1 cellular context compared by ENCODE assay signal in the genomic region with DNA sequence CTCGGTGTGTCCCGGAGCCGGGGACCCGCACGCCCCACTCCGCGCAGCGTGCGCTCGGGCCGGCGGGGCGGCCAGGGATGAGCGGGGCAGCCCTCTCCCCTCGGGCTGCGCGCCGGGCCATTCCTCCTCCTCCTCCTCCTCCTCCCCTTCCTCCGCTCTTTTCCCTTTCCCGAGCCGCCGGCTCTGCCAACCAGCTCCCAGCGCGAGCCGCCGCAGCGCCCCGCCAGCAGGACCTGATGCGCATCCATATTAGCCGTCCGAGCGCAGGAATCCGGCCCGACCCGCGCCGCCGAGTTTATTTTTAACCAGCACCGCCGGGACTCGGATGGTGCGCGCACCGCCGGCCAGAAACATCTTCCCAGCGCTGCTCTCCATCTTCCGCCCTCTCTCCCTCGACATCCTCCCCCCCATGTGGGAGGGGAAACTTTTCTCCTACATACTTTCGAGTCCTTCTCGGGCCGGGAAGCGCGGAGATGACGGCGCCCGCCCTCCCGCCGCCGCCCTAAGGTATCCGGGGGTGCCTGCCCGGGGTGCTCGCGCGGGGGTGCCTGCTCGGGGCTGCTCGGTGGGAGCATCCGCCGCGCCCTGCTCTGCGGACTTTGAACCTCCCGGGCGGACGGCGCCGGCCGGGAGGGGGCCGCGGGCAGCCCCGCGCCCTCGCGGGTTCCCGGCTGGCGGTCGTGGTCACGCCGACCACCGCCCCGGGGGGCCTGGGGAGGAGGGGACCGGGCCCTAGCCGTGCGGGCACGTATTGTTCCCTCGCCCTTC.
TF ChIP-seq lines count a peak whose summit lies in the region.

No MANE protein-coding gene starts in this region.

TF ChIP-seq in HepG2, 621 proteins besides CTCF, POLR2A, EP300 and RAD21 (continued from another document and continues in another):
- TF ChIP-seq, protein P1, sequence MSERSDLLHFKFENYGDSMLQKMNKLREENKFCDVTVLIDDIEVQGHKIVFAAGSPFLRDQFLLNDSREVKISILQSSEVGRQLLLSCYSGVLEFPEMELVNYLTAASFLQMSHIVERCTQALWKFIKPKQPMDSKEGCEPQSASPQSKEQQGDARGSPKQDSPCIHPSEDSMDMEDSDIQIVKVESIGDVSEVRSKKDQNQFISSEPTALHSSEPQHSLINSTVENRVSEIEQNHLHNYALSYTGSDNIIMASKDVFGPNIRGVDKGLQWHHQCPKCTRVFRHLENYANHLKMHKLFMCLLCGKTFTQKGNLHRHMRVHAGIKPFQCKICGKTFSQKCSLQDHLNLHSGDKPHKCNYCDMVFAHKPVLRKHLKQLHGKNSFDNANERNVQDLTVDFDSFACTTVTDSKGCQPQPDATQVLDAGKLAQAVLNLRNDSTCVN (CRISPR knock-in tag; IDR thresholded peaks at IDR 0.05; ENCODE audit: borderline replicate concordance), result no peak; the same call in 1 of the 2 replicates
- 0 out of 2 replicates have a peak, but pooled peaks have one; percentile 9 for TF ChIP-seq XBP1 (CRISPR knock-in tag; IDR thresholded peaks at IDR 0.05)
- TF ChIP-seq ZNF589 (CRISPR knock-in tag; conservative IDR thresholded peaks at IDR 0.05), result no peak
- TF ChIP-seq, protein P2, sequence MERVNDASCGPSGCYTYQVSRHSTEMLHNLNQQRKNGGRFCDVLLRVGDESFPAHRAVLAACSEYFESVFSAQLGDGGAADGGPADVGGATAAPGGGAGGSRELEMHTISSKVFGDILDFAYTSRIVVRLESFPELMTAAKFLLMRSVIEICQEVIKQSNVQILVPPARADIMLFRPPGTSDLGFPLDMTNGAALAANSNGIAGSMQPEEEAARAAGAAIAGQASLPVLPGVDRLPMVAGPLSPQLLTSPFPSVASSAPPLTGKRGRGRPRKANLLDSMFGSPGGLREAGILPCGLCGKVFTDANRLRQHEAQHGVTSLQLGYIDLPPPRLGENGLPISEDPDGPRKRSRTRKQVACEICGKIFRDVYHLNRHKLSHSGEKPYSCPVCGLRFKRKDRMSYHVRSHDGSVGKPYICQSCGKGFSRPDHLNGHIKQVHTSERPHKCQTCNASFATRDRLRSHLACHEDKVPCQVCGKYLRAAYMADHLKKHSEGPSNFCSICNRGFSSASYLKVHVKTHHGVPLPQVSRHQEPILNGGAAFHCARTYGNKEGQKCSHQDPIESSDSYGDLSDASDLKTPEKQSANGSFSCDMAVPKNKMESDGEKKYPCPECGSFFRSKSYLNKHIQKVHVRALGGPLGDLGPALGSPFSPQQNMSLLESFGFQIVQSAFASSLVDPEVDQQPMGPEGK (CRISPR knock-in tag; IDR thresholded peaks at IDR 0.05), result no peak; the same call in 1 of the 2 replicates
- 0 out of 2 replicates have a peak, but pooled peaks have one; percentile 15 for TF ChIP-seq SP140L (CRISPR knock-in tag; IDR thresholded peaks at IDR 0.05; ENCODE audit: borderline replicate concordance)
- no peak for TF ChIP-seq MBNL3 (CRISPR knock-in tag; conservative IDR thresholded peaks at IDR 0.05)
- no peak for TF ChIP-seq RARA (CRISPR knock-in tag; IDR thresholded peaks at IDR 0.05)
- TF ChIP-seq, protein P3, sequence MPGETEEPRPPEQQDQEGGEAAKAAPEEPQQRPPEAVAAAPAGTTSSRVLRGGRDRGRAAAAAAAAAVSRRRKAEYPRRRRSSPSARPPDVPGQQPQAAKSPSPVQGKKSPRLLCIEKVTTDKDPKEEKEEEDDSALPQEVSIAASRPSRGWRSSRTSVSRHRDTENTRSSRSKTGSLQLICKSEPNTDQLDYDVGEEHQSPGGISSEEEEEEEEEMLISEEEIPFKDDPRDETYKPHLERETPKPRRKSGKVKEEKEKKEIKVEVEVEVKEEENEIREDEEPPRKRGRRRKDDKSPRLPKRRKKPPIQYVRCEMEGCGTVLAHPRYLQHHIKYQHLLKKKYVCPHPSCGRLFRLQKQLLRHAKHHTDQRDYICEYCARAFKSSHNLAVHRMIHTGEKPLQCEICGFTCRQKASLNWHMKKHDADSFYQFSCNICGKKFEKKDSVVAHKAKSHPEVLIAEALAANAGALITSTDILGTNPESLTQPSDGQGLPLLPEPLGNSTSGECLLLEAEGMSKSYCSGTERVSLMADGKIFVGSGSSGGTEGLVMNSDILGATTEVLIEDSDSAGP (CRISPR knock-in tag; IDR thresholded peaks at IDR 0.05; ENCODE audit: borderline replicate concordance), result peak; percentile 61; the same call in 1 of the 2 replicates
- TF ChIP-seq, protein P4, sequence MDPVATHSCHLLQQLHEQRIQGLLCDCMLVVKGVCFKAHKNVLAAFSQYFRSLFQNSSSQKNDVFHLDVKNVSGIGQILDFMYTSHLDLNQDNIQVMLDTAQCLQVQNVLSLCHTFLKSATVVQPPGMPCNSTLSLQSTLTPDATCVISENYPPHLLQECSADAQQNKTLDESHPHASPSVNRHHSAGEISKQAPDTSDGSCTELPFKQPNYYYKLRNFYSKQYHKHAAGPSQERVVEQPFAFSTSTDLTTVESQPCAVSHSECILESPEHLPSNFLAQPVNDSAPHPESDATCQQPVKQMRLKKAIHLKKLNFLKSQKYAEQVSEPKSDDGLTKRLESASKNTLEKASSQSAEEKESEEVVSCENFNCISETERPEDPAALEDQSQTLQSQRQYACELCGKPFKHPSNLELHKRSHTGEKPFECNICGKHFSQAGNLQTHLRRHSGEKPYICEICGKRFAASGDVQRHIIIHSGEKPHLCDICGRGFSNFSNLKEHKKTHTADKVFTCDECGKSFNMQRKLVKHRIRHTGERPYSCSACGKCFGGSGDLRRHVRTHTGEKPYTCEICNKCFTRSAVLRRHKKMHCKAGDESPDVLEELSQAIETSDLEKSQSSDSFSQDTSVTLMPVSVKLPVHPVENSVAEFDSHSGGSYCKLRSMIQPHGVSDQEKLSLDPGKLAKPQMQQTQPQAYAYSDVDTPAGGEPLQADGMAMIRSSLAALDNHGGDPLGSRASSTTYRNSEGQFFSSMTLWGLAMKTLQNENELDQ (CRISPR knock-in tag; IDR thresholded peaks at IDR 0.05; ENCODE audit: borderline replicate concordance), result peak; percentile 51; the same call in 1 of the 2 replicates
- TF ChIP-seq KLF12 (CRISPR knock-in tag; IDR thresholded peaks at IDR 0.05; ENCODE audit: borderline replicate concordance), result no peak
- TF ChIP-seq, protein P5, sequence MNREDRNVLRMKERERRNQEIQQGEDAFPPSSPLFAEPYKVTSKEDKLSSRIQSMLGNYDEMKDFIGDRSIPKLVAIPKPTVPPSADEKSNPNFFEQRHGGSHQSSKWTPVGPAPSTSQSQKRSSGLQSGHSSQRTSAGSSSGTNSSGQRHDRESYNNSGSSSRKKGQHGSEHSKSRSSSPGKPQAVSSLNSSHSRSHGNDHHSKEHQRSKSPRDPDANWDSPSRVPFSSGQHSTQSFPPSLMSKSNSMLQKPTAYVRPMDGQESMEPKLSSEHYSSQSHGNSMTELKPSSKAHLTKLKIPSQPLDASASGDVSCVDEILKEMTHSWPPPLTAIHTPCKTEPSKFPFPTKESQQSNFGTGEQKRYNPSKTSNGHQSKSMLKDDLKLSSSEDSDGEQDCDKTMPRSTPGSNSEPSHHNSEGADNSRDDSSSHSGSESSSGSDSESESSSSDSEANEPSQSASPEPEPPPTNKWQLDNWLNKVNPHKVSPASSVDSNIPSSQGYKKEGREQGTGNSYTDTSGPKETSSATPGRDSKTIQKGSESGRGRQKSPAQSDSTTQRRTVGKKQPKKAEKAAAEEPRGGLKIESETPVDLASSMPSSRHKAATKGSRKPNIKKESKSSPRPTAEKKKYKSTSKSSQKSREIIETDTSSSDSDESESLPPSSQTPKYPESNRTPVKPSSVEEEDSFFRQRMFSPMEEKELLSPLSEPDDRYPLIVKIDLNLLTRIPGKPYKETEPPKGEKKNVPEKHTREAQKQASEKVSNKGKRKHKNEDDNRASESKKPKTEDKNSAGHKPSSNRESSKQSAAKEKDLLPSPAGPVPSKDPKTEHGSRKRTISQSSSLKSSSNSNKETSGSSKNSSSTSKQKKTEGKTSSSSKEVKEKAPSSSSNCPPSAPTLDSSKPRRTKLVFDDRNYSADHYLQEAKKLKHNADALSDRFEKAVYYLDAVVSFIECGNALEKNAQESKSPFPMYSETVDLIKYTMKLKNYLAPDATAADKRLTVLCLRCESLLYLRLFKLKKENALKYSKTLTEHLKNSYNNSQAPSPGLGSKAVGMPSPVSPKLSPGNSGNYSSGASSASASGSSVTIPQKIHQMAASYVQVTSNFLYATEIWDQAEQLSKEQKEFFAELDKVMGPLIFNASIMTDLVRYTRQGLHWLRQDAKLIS (CRISPR knock-in tag; IDR thresholded peaks at IDR 0.05), result 0 out of 2 replicates have a peak, but pooled peaks have one; percentile 53
- TF ChIP-seq NFIC (IDR thresholded peaks at IDR 0.05; ENCODE audit: low read length), result no peak
- TF ChIP-seq ZNF766 (CRISPR knock-in tag; IDR thresholded peaks at IDR 0.05; ENCODE audit: borderline replicate concordance), result no peak
- TF ChIP-seq, protein P6, sequence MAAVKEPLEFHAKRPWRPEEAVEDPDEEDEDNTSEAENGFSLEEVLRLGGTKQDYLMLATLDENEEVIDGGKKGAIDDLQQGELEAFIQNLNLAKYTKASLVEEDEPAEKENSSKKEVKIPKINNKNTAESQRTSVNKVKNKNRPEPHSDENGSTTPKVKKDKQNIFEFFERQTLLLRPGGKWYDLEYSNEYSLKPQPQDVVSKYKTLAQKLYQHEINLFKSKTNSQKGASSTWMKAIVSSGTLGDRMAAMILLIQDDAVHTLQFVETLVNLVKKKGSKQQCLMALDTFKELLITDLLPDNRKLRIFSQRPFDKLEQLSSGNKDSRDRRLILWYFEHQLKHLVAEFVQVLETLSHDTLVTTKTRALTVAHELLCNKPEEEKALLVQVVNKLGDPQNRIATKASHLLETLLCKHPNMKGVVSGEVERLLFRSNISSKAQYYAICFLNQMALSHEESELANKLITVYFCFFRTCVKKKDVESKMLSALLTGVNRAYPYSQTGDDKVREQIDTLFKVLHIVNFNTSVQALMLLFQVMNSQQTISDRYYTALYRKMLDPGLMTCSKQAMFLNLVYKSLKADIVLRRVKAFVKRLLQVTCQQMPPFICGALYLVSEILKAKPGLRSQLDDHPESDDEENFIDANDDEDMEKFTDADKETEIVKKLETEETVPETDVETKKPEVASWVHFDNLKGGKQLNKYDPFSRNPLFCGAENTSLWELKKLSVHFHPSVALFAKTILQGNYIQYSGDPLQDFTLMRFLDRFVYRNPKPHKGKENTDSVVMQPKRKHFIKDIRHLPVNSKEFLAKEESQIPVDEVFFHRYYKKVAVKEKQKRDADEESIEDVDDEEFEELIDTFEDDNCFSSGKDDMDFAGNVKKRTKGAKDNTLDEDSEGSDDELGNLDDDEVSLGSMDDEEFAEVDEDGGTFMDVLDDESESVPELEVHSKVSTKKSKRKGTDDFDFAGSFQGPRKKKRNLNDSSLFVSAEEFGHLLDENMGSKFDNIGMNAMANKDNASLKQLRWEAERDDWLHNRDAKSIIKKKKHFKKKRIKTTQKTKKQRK (IDR thresholded peaks at IDR 0.05; ENCODE audit: low read length), result no peak
- TF ChIP-seq ZFP90 (CRISPR knock-in tag; IDR thresholded peaks at IDR 0.05; ENCODE audit: borderline replicate concordance), result peak; percentile 34
- TF ChIP-seq, protein P7, sequence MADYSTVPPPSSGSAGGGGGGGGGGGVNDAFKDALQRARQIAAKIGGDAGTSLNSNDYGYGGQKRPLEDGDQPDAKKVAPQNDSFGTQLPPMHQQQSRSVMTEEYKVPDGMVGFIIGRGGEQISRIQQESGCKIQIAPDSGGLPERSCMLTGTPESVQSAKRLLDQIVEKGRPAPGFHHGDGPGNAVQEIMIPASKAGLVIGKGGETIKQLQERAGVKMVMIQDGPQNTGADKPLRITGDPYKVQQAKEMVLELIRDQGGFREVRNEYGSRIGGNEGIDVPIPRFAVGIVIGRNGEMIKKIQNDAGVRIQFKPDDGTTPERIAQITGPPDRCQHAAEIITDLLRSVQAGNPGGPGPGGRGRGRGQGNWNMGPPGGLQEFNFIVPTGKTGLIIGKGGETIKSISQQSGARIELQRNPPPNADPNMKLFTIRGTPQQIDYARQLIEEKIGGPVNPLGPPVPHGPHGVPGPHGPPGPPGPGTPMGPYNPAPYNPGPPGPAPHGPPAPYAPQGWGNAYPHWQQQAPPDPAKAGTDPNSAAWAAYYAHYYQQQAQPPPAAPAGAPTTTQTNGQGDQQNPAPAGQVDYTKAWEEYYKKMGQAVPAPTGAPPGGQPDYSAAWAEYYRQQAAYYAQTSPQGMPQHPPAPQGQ (CRISPR knock-in tag; IDR thresholded peaks at IDR 0.05; ENCODE audit: borderline replicate concordance), result no peak
- no peak for TF ChIP-seq SRF (IDR thresholded peaks at IDR 0.05; ENCODE audit: low read depth, low read length)
- TF ChIP-seq PHF8 (CRISPR knock-in tag; IDR thresholded peaks at IDR 0.05), result peak; percentile 48
- TF ChIP-seq ISX (CRISPR knock-in tag; conservative IDR thresholded peaks at IDR 0.05), result 0 out of 2 replicates have a peak, but pooled peaks have one; percentile 49
- TF ChIP-seq, protein P8, sequence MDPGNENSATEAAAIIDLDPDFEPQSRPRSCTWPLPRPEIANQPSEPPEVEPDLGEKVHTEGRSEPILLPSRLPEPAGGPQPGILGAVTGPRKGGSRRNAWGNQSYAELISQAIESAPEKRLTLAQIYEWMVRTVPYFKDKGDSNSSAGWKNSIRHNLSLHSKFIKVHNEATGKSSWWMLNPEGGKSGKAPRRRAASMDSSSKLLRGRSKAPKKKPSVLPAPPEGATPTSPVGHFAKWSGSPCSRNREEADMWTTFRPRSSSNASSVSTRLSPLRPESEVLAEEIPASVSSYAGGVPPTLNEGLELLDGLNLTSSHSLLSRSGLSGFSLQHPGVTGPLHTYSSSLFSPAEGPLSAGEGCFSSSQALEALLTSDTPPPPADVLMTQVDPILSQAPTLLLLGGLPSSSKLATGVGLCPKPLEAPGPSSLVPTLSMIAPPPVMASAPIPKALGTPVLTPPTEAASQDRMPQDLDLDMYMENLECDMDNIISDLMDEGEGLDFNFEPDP (CRISPR knock-in tag; conservative IDR thresholded peaks at IDR 0.05), result no peak
- peak; percentile 66; the same call in 1 of the 2 replicates for TF ChIP-seq ZSCAN25 (CRISPR knock-in tag; IDR thresholded peaks at IDR 0.05)
- no peak for TF ChIP-seq TCF12 (IDR thresholded peaks at IDR 0.05)
- TF ChIP-seq TCF12 (CRISPR knock-in tag; IDR thresholded peaks at IDR 0.05), result no peak; the same call in 1 of the 2 replicates
- TF ChIP-seq, protein P9, sequence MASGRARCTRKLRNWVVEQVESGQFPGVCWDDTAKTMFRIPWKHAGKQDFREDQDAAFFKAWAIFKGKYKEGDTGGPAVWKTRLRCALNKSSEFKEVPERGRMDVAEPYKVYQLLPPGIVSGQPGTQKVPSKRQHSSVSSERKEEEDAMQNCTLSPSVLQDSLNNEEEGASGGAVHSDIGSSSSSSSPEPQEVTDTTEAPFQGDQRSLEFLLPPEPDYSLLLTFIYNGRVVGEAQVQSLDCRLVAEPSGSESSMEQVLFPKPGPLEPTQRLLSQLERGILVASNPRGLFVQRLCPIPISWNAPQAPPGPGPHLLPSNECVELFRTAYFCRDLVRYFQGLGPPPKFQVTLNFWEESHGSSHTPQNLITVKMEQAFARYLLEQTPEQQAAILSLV (CRISPR knock-in tag; IDR thresholded peaks at IDR 0.05; ENCODE audit: borderline replicate concordance), result peak; percentile 72; the same call in 1 of the 2 replicates
- no peak for TF ChIP-seq LCORL (IDR thresholded peaks at IDR 0.05)
- no peak for TF ChIP-seq LCORL (CRISPR knock-in tag; IDR thresholded peaks at IDR 0.05)
- TF ChIP-seq ATRX (CRISPR knock-in tag; IDR thresholded peaks at IDR 0.05; ENCODE audit: borderline replicate concordance), result no peak
- TF ChIP-seq, protein P10, sequence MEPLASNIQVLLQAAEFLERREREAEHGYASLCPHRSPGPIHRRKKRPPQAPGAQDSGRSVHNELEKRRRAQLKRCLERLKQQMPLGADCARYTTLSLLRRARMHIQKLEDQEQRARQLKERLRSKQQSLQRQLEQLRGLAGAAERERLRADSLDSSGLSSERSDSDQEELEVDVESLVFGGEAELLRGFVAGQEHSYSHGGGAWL (CRISPR knock-in tag; IDR thresholded peaks at IDR 0.05), result no peak; the same call in 1 of the 2 replicates
- TF ChIP-seq ARID2 (CRISPR knock-in tag; IDR thresholded peaks at IDR 0.05; ENCODE audit: borderline replicate concordance), result 0 out of 2 replicates have a peak, but pooled peaks have one; percentile 13
- TF ChIP-seq PAWR (CRISPR knock-in tag; IDR thresholded peaks at IDR 0.05; ENCODE audit: borderline replicate concordance), result no peak
